In the genomic region with DNA sequence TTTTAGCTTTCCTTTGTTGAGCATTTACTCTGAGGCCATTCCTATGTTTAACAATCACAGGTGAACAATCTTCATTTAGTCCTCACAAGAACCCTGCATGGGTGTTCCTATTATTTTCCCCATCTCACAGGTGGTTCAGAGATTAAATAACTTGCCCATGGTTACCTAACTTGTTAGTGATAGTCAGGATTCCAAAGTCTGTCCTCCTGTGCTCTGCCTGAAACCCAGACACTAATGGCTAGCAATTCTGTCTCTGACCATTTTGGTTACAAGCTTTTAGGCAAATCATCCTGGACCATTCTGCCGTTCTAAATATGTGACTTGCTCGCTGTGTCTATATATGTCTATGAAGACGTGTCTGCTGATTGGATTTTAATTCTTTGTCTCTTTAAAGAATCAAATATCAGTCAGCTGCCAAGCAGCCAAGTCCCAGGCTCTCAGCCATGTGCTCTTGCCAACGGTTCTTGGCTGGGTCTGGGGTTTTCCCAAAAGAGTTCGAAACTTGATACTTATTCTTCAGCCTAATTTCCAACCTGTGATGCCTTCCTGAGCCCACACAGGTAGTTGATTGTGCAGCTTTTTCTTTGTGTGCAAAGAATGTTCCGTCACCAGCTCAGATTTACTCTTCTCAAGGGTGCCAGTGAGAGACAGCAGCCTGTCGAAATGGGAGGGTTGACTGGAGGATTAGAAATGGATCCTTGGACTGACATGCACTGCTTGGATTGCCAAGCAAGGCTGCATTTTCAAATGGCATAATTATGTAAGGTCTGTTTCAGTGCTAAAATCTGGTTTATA, we compare ENCODE assay signal across 16 cellular contexts.
DNase-seq lines count a peak whose midpoint lies in the region; ATAC-seq and TF ChIP-seq lines count a peak whose summit lies in the region.
"Had no signal": no experiment of that assay in that cellular context is flagged by ENCODE, and none has a peak within 500 bp of the region (broad histone marks: within the 10 kb centered on the region; RNA-seq: fewer than 3 reads in every experiment).

No MANE protein-coding gene starts in this region.

- H3K9ac ChIP-seq in adipocyte (ENCODE audit: low read length) (no peak overlapping the region), skeletal muscle tissue (ENCODE audit: low read depth in 1 of 3, low read length in 3 of 3) (peak overlapping the region in 2 of 3 donors; percentile 10 to 27)

- CTCF ChIA-PET in CD8-positive, alpha-beta T cell (lab: Charles Lee), result no interaction called here

- H3K4me1 Mint-ChIP-seq in CD8-positive, alpha-beta T cell (ENCODE audit: low read depth), result no peaks in the 10 kb centered on the region
- H3K4me1 Mint-ChIP-seq: neural crest cell had no signal

- no peaks in the 10 kb centered on the region for H3K36me3 Mint-ChIP-seq in CD8-positive, alpha-beta T cell

- no peak for TF ChIP-seq CTCF in CD8-positive, alpha-beta T cell (IDR thresholded peaks at IDR 0.05)

- no peak overlapping the region for H3K27ac Mint-ChIP-seq in CD8-positive, alpha-beta T cell
- H3K27ac Mint-ChIP-seq: CD4-positive, alpha-beta T cell had no signal

- peak overlapping the region; percentile 42 for H3K27ac ChIP-seq in skeletal muscle tissue (ENCODE audit: low read depth, low read length)
- H3K27ac ChIP-seq in CD8-positive, alpha-beta T cell (ENCODE audit: low read depth, low read length), result no peak overlapping the region
- H3K27ac ChIP-seq: 22Rv1, HL-60, PC-9 had no signal

- H3K36me3 ChIP-seq in adipocyte (ENCODE audit: control insufficient read depth, insufficient read depth, low read length, severe bottlenecking) (no peaks in the 10 kb centered on the region), skeletal muscle tissue (ENCODE audit: control insufficient read depth in 3 of 3, insufficient read depth in 3 of 3, low read length in 3 of 3) (no peaks in the 10 kb centered on the region)
- no peaks in the 10 kb centered on the region for H3K36me3 ChIP-seq in CD8-positive, alpha-beta T cell (ENCODE audit: insufficient read depth, low read length)

- intact Hi-C loops in CD8-positive, alpha-beta T cell (cut with DNase I, micrococcal nuclease), result no loop called here

- peaks cover 8% of the 10 kb centered on the region for H3K9me3 Mint-ChIP-seq in CD8-positive, alpha-beta T cell
- H3K9me3 Mint-ChIP-seq: CD4-positive, alpha-beta T cell had no signal

- H3K27me3 ChIP-seq in adipocyte (replicated peaks; ENCODE audit: control insufficient read depth, insufficient read depth, low read length) (no peaks in the 10 kb centered on the region), skeletal muscle tissue (ENCODE audit: control insufficient read depth in 3 of 3, insufficient read depth in 3 of 3, low read length in 3 of 3) (no peaks in the 10 kb centered on the region)
- H3K27me3 ChIP-seq in CD8-positive, alpha-beta T cell (ENCODE audit: insufficient read depth, low read length), result no peaks in the 10 kb centered on the region

- ATAC-seq in CD8-positive, alpha-beta T cell, result no peak
- no peak for ATAC-seq in HG02852 (IDR thresholded peaks at IDR 0.05; ENCODE audit: unreplicated experiment)

- DNase-seq in DMS79 treated with DMSO at 0.1 percent for 48 hours (lab: John Stamatoyannopoulos, UW) (peak; percentile 71), DMS79 (lab: John Stamatoyannopoulos, UW) (no peak), adipocyte (ENCODE audit: low read depth) (peak; percentile 61), inferior parietal cortex (ENCODE audit: extremely low spot score) (peak; percentile 27), GM03348 (ENCODE audit: low spot score) (no peak)
- DNase-seq in CD8-positive, alpha-beta T cell, result no peak
- DNase-seq: activated naive CD4-positive, alpha-beta T cell treated with Interleukin-2 at 50 U/mL for 16 hours; CD4-positive, alpha-beta T cell; GF-D8; Kasumi-1; PC-9 had no signal

- H3K27me3 Mint-ChIP-seq in CD8-positive, alpha-beta T cell (ENCODE audit: low read depth), result no peaks in the 10 kb centered on the region
- H3K27me3 Mint-ChIP-seq: CD4-positive, alpha-beta T cell had no signal

- H3K4me3 ChIP-seq in adipocyte (ENCODE audit: low read length), result peak overlapping the region; percentile 50
- peak overlapping the region in 2 of 3 donors; percentile 30 to 44 for H3K4me3 ChIP-seq in skeletal muscle tissue (ENCODE audit: low read length in 3 of 3)
- H3K4me3 ChIP-seq in CD8-positive, alpha-beta T cell (ENCODE audit: low read depth, low read length), result no peak overlapping the region
- H3K4me3 ChIP-seq: PC-9 had no signal

- H3K9me3 ChIP-seq in adipocyte (ENCODE audit: control insufficient read depth, low read length), result peaks cover 33% of the 10 kb centered on the region
- H3K9me3 ChIP-seq in skeletal muscle tissue (ENCODE audit: control insufficient read depth in 3 of 3, low read length in 3 of 3), result peaks cover 2 to 3% (median 2%) of the 10 kb centered on the region in 3 donors
- H3K9me3 ChIP-seq in CD8-positive, alpha-beta T cell (ENCODE audit: low read length), result peaks cover 4% of the 10 kb centered on the region

- POLR2A ChIA-PET in CD8-positive, alpha-beta T cell (lab: Charles Lee), result no interaction called here

- H3K4me1 ChIP-seq in adipocyte (ENCODE audit: control insufficient read depth, insufficient read depth, low read length) (peaks cover 18% of the 10 kb centered on the region), skeletal muscle tissue (ENCODE audit: control insufficient read depth in 3 of 3, insufficient read depth in 3 of 3, low read length in 3 of 3) (peaks cover 13 to 17% (median 16%) of the 10 kb centered on the region in 3 donors)
- no peaks in the 10 kb centered on the region for H3K4me1 ChIP-seq in CD8-positive, alpha-beta T cell (ENCODE audit: insufficient read depth, low read length)

- no peak overlapping the region for H3K4me3 Mint-ChIP-seq in CD8-positive, alpha-beta T cell
- H3K4me3 Mint-ChIP-seq: CD4-positive, alpha-beta T cell; neural crest cell had no signal

Comparison
In these comparisons a context has a peak if more than half of its experiments do, and no peak if none do; other contexts are left out.
1. DNase-seq: peak in DMS79 treated with DMSO at 0.1 percent for 48 hours (single experiment), adipocyte (single experiment) and inferior parietal cortex (single experiment); none in DMS79 (single experiment), CD8-positive, alpha-beta T cell (0 of 7) and GM03348 (single experiment).